ENCODE assay signal across 32 cellular contexts in genomic region chr2:198424112-198424511, GRCh38.
"Had no signal": no experiment of that assay in that cellular context is flagged by ENCODE, and none has a peak within 500 bp of the region (broad histone marks: within the 10 kb centered on the region; RNA-seq: fewer than 3 reads in every experiment).

No MANE protein-coding gene starts in this region.

- H3K27ac Mint-ChIP-seq: activated naive CD4-positive, alpha-beta T cell treated with anti-CD3 and anti-CD28 coated beads for 36 hours; activated naive CD4-positive, alpha-beta T cell treated with anti-CD3 and anti-CD28 coated beads, Interleukin-2, amount 10 ng/mL, durations not matched to agents 7 days and 5 days; activated naive CD4-positive, alpha-beta T cell treated with anti-CD3 and anti-CD28 coated beads, Interleukin-2, amount 50 U/mL, for 24 hours; activated naive CD4-positive, alpha-beta T cell treated with anti-CD3 and anti-CD28 coated beads, Interleukin-2, amount 50 U/mL, for 72 hours; activated naive CD8-positive, alpha-beta T cell; activated naive CD8-positive, alpha-beta T cell treated with anti-CD3 and anti-CD28 coated beads, Interleukin-2, amount 10 ng/mL, durations not matched to agents 7 days and 5 days; activated T-cell treated with anti-CD3 and anti-CD28 coated beads, Interleukin-2, amount 50 U/mL, for 72 hours; activated T-helper 1 cell treated with anti-CD3 and anti-CD28 coated beads, Interleukin-12 subunit alpha, Interleukin-12 subunit beta, Interleukin-2, Interleukin-4 antibody, amounts not matched to agents 30 ng/mL and 10 ng/mL and 1 ng/mL, durations not matched to agents 14 hours and 24 hours and 36 hours; activated T-helper 17 cell treated with anti-CD3 and anti-CD28 coated beads, Interleukin-2, amount 50 U/mL, for 72 hours; activated T-helper 2 cell treated with anti-CD3 and anti-CD28 coated beads, Interferon-gamma antibody, Interleukin-2, Interleukin-4, amounts not matched to agents 10 μg/mL and 5 μg/mL and 100 μg/mL, durations not matched to agents 14 hours and 24 hours and 36 hours; brain had no signal

- H3K9me3 Mint-ChIP-seq: activated naive CD4-positive, alpha-beta T cell treated with anti-CD3 and anti-CD28 coated beads for 36 hours; activated naive CD4-positive, alpha-beta T cell treated with anti-CD3 and anti-CD28 coated beads, Interleukin-2, amount 10 ng/mL, durations not matched to agents 7 days and 5 days; activated naive CD4-positive, alpha-beta T cell treated with anti-CD3 and anti-CD28 coated beads, Interleukin-2, amount 50 U/mL, for 24 hours; activated naive CD4-positive, alpha-beta T cell treated with anti-CD3 and anti-CD28 coated beads, Interleukin-2, amount 50 U/mL, for 72 hours; activated naive CD8-positive, alpha-beta T cell treated with anti-CD3 and anti-CD28 coated beads, Interleukin-2, amount 10 ng/mL, durations not matched to agents 7 days and 5 days; activated T-helper 1 cell treated with anti-CD3 and anti-CD28 coated beads, Interleukin-12 subunit alpha, Interleukin-12 subunit beta, Interleukin-2, Interleukin-4 antibody, amounts not matched to agents 30 ng/mL and 10 ng/mL and 1 ng/mL, durations not matched to agents 14 hours and 24 hours and 36 hours; activated T-helper 17 cell treated with anti-CD3 and anti-CD28 coated beads, Interleukin-2, amount 50 U/mL, for 72 hours; activated T-helper 2 cell treated with anti-CD3 and anti-CD28 coated beads, Interferon-gamma antibody, Interleukin-2, Interleukin-4, amounts not matched to agents 10 μg/mL and 5 μg/mL and 100 μg/mL, durations not matched to agents 14 hours and 24 hours and 36 hours had no signal

- DNase-seq: activated effector memory CD4-positive, alpha-beta T cell treated with anti-CD3 and anti-CD28 coated beads, Interleukin-2, amount 50 U/mL, for 16 hours; activated effector memory CD4-positive, alpha-beta T cell treated with Interleukin-2 at 50 U/mL for 16 hours; activated gamma-delta T cell; activated gamma-delta T cell treated with Interleukin-2 at 50 U/mL for 16 hours; activated naive CD4-positive, alpha-beta T cell; activated naive CD4-positive, alpha-beta T cell treated with anti-CD3 and anti-CD28 coated beads for 36 hours; activated naive CD4-positive, alpha-beta T cell treated with anti-CD3 and anti-CD28 coated beads, Interleukin-2, amount 10 ng/mL, durations not matched to agents 7 days and 5 days; activated naive CD4-positive, alpha-beta T cell treated with anti-CD3 and anti-CD28 coated beads, Interleukin-2, amount 50 U/mL, for 16 hours; activated naive CD4-positive, alpha-beta T cell treated with Interleukin-2 at 50 U/mL for 16 hours; activated naive CD8-positive, alpha-beta T cell treated with anti-CD3 and anti-CD28 coated beads, Interleukin-2, amount 10 ng/mL, durations not matched to agents 7 days and 5 days; activated T-cell treated with anti-CD3 and anti-CD28 coated beads for 4 hours; activated T-cell treated with anti-CD3 and anti-CD28 coated beads, Interleukin-2, amount 50 U/mL, for 1 hour; activated T-cell treated with anti-CD3 and anti-CD28 coated beads, Interleukin-2, amount 50 U/mL, for 48 hours; activated T-cell treated with anti-CD3 and anti-CD28 coated beads, Interleukin-2, amount 50 U/mL, for 72 hours; adrenal gland; amniotic stem cell; amygdala; anterior cingulate cortex; aorta; body of pancreas; brain microvascular endothelial cell; caudate nucleus; central memory CD4-positive, alpha-beta T cell; cerebellar nuclear complex had no signal

- H3K27me3 Mint-ChIP-seq: activated naive CD4-positive, alpha-beta T cell treated with anti-CD3 and anti-CD28 coated beads, Interleukin-2, amount 10 ng/mL, durations not matched to agents 7 days and 5 days; activated naive CD8-positive, alpha-beta T cell; activated naive CD8-positive, alpha-beta T cell treated with anti-CD3 and anti-CD28 coated beads, Interleukin-2, amount 10 ng/mL, durations not matched to agents 7 days and 5 days had no signal

- ATAC-seq: activated T-cell treated with anti-CD3 and anti-CD28 coated beads, Interleukin-2, amount 50 U/mL, for 72 hours; activated T-helper 17 cell treated with anti-CD3 and anti-CD28 coated beads, Interleukin-2, amount 50 U/mL, for 72 hours; body of pancreas had no signal

- H3K4me1 Mint-ChIP-seq: activated naive CD4-positive, alpha-beta T cell treated with anti-CD3 and anti-CD28 coated beads, Interleukin-2, amount 10 ng/mL, durations not matched to agents 7 days and 5 days; activated naive CD8-positive, alpha-beta T cell treated with anti-CD3 and anti-CD28 coated beads, Interleukin-2, amount 10 ng/mL, durations not matched to agents 7 days and 5 days; activated T-helper 17 cell treated with anti-CD3 and anti-CD28 coated beads, Interleukin-2, amount 50 U/mL, for 72 hours; brain; central memory CD8-positive, alpha-beta T cell had no signal

- H3K36me3 Mint-ChIP-seq: activated naive CD4-positive, alpha-beta T cell treated with anti-CD3 and anti-CD28 coated beads, Interleukin-2, amount 10 ng/mL, durations not matched to agents 7 days and 5 days; activated naive CD4-positive, alpha-beta T cell treated with anti-CD3 and anti-CD28 coated beads, Interleukin-2, amount 50 U/mL, for 24 hours; activated naive CD4-positive, alpha-beta T cell treated with anti-CD3 and anti-CD28 coated beads, Interleukin-2, amount 50 U/mL, for 72 hours; activated naive CD8-positive, alpha-beta T cell; activated naive CD8-positive, alpha-beta T cell treated with anti-CD3 and anti-CD28 coated beads, Interleukin-2, amount 10 ng/mL, durations not matched to agents 7 days and 5 days; brain had no signal

- H3K4me3 Mint-ChIP-seq: activated naive CD4-positive, alpha-beta T cell treated with anti-CD3 and anti-CD28 coated beads for 36 hours; activated naive CD4-positive, alpha-beta T cell treated with anti-CD3 and anti-CD28 coated beads, Interleukin-2, amount 10 ng/mL, durations not matched to agents 7 days and 5 days; activated naive CD4-positive, alpha-beta T cell treated with anti-CD3 and anti-CD28 coated beads, Interleukin-2, amount 50 U/mL, for 24 hours; activated naive CD8-positive, alpha-beta T cell; activated naive CD8-positive, alpha-beta T cell treated with anti-CD3 and anti-CD28 coated beads, Interleukin-2, amount 10 ng/mL, durations not matched to agents 7 days and 5 days; activated T-cell treated with anti-CD3 and anti-CD28 coated beads, Interleukin-2, amount 50 U/mL, for 72 hours; activated T-helper 1 cell treated with anti-CD3 and anti-CD28 coated beads, Interleukin-12 subunit alpha, Interleukin-12 subunit beta, Interleukin-2, Interleukin-4 antibody, amounts not matched to agents 30 ng/mL and 10 ng/mL and 1 ng/mL, durations not matched to agents 14 hours and 24 hours and 36 hours; activated T-helper 17 cell treated with anti-CD3 and anti-CD28 coated beads, Interleukin-2, amount 50 U/mL, for 72 hours; brain; central memory CD8-positive, alpha-beta T cell had no signal
